ENCODE assay signal across 24 cellular contexts in genomic region chr3:26522919-26523318, GRCh38.
"Had no signal": no experiment of that assay in that cellular context is flagged by ENCODE, and none has a peak within 500 bp of the region (broad histone marks: within the 10 kb centered on the region; RNA-seq: fewer than 3 reads in every experiment).

No MANE protein-coding gene starts in this region.

- H3K4me1 Mint-ChIP-seq: naive thymus-derived CD8-positive, alpha-beta T cell; nephron progenitor cell; stimulated activated effector memory CD8-positive, alpha-beta T cell treated with anti-CD3 and anti-CD28 coated beads, Interleukin-12 subunit alpha, Interleukin-12 subunit beta, amount 100 ng/mL, for 72 hours had no signal

- H3K4me3 ChIP-seq: dorsolateral prefrontal cortex, gastrocnemius medialis, lung, prostate gland, right atrium auricular region, stomach, thyroid gland, vagina had no signal

- DNase-seq: dorsolateral prefrontal cortex; effector CD4-positive, alpha-beta T cell; foreskin fibroblast; gastrocnemius medialis; head of caudate nucleus; kidney; naive thymus-derived CD8-positive, alpha-beta T cell; nephron progenitor cell; nucleus accumbens; stimulated activated CD4-positive, alpha-beta T cell treated with anti-CD3 and anti-CD28 coated beads, Interleukin-2, amount 100 ng/mL, for 24 hours; stimulated activated CD4-positive, alpha-beta T cell treated with anti-CD3 and anti-CD28 coated beads, Interleukin-4, amount 100 ng/mL, for 24 hours; stimulated activated naive CD4-positive, alpha-beta T cell treated with Interleukin-2 at 50 U/mL for 16 hours; stomach; thyroid gland; trophoblast cell had no signal

- H3K36me3 Mint-ChIP-seq: stimulated activated effector memory CD8-positive, alpha-beta T cell treated with anti-CD3 and anti-CD28 coated beads, Interleukin-12 subunit alpha, Interleukin-12 subunit beta, amount 100 ng/mL, for 72 hours had no signal

- H3K36me3 ChIP-seq: gastrocnemius medialis, prostate gland, right atrium auricular region, stomach, thyroid gland, vagina had no signal

- H3K27ac ChIP-seq: dorsolateral prefrontal cortex, epithelial cell of prostate, gastrocnemius medialis, prostate gland, right atrium auricular region, stomach, thyroid gland, vagina had no signal

- H3K27me3 ChIP-seq: dorsolateral prefrontal cortex, gastrocnemius medialis, right atrium auricular region, stomach, thyroid gland, vagina had no signal

- H3K27me3 Mint-ChIP-seq: naive thymus-derived CD8-positive, alpha-beta T cell had no signal

- ATAC-seq: esophagus mucosa; gastrocnemius medialis; left lobe of liver; naive thymus-derived CD8-positive, alpha-beta T cell; sciatic nerve; stimulated activated effector memory CD8-positive, alpha-beta T cell treated with anti-CD3 and anti-CD28 coated beads, Interleukin-12 subunit alpha, Interleukin-12 subunit beta, amount 100 ng/mL, for 72 hours had no signal

- H3K9me3 ChIP-seq: prostate gland, thyroid gland had no signal

- H3K27ac Mint-ChIP-seq: naive thymus-derived CD8-positive, alpha-beta T cell; nephron progenitor cell; stimulated activated effector memory CD8-positive, alpha-beta T cell treated with anti-CD3 and anti-CD28 coated beads, Interleukin-12 subunit alpha, Interleukin-12 subunit beta, amount 100 ng/mL, for 72 hours had no signal

- H3K4me3 Mint-ChIP-seq: naive thymus-derived CD8-positive, alpha-beta T cell; nephron progenitor cell; stimulated activated effector memory CD8-positive, alpha-beta T cell treated with anti-CD3 and anti-CD28 coated beads, Interleukin-12 subunit alpha, Interleukin-12 subunit beta, amount 100 ng/mL, for 72 hours had no signal

- H3K4me1 ChIP-seq: gastrocnemius medialis, prostate gland, right atrium auricular region, stomach, thyroid gland, vagina had no signal
